Comparison of ENCODE assay signal across 13 cellular contexts in the genomic region with DNA sequence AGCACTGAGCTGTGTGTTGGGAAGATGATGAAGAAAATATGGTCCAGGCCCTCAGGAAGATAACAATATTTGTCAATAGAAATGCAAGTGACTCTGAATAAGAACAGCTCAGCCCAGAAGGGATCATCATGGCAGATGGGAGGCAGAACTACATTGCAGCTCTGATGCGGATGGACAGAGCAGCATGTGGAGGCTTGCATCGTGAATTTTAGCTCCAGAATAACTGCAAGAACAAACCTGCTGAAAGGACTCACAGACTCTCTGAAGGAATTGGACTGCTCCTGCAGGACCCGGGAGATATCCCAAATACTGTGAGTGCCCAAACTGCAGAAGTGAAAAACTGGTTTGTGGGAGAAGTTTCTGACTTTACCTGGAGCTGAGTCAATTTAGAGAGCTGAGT.
"Had no signal": no experiment of that assay in that cellular context is flagged by ENCODE, and none has a peak within 500 bp of the region (broad histone marks: within the 10 kb centered on the region; RNA-seq: fewer than 3 reads in every experiment).

No MANE protein-coding gene starts in this region.

- H2AFZ ChIP-seq: parathyroid adenoma had no signal

- H3K4me1 ChIP-seq: parathyroid adenoma had no signal

- H3K36me3 ChIP-seq: thoracic aorta had no signal

- H3K9ac ChIP-seq: parathyroid adenoma had no signal

- H3K4me1 Mint-ChIP-seq: activated CD4-positive, alpha-beta T cell treated with anti-CD3 and anti-CD28 coated beads, Interleukin-2, amount 10 ng/mL, durations not matched to agents 7 days and 5 days; activated naive CD4-positive, alpha-beta T cell treated with anti-CD3 and anti-CD28 coated beads, Interleukin-2, amount 10 ng/mL, durations not matched to agents 7 days and 5 days had no signal

- H3K9me3 Mint-ChIP-seq: activated CD4-positive, alpha-beta T cell treated with anti-CD3 and anti-CD28 coated beads, Interleukin-2, amount 10 ng/mL, durations not matched to agents 7 days and 5 days; activated naive CD4-positive, alpha-beta T cell treated with anti-CD3 and anti-CD28 coated beads, Interleukin-2, amount 10 ng/mL, durations not matched to agents 7 days and 5 days; naive thymus-derived CD8-positive, alpha-beta T cell had no signal

- DNase-seq: activated B cell treated with CpG ODN at 0.5 μM for 24 hours; activated CD4-positive, alpha-beta T cell treated with anti-CD3 and anti-CD28 coated beads, Interleukin-2, amount 10 ng/mL, durations not matched to agents 7 days and 5 days; activated CD8-positive, alpha-beta memory T cell treated with anti-CD3 and anti-CD28 coated beads for 24 hours; activated naive CD4-positive, alpha-beta T cell treated with anti-CD3 and anti-CD28 coated beads, Interleukin-2, amount 10 ng/mL, durations not matched to agents 7 days and 5 days; foreskin melanocyte; kidney glomerular epithelial cell; left ventricle myocardium superior; naive thymus-derived CD8-positive, alpha-beta T cell; stimulated activated CD4-positive, alpha-beta T cell treated with anti-CD3 and anti-CD28 coated beads, Interleukin-1b, Interleukin-23, amount 100 ng/mL, for 48 hours had no signal

- H3K79me2 ChIP-seq: parathyroid adenoma had no signal

- H3K9me3 ChIP-seq: adrenal gland, thoracic aorta had no signal

- H3K36me3 Mint-ChIP-seq: activated naive CD4-positive, alpha-beta T cell treated with anti-CD3 and anti-CD28 coated beads, Interleukin-2, amount 10 ng/mL, durations not matched to agents 7 days and 5 days had no signal

- FAIRE-seq: colon had no signal

- H3K27ac ChIP-seq: parathyroid adenoma, thoracic aorta had no signal

- H3K27me3 ChIP-seq: adrenal gland had no signal

- H3K27me3 Mint-ChIP-seq: activated B cell treated with CpG ODN at 0.5 μM for 24 hours; activated naive CD4-positive, alpha-beta T cell treated with anti-CD3 and anti-CD28 coated beads, Interleukin-2, amount 10 ng/mL, durations not matched to agents 7 days and 5 days; naive thymus-derived CD8-positive, alpha-beta T cell had no signal

- H3K4me3 ChIP-seq: adrenal gland, thoracic aorta had no signal

- ATAC-seq: left ventricle myocardium superior; naive thymus-derived CD8-positive, alpha-beta T cell had no signal

- H3K4me3 Mint-ChIP-seq: activated B cell treated with CpG ODN at 0.5 μM for 24 hours; activated CD4-positive, alpha-beta T cell treated with anti-CD3 and anti-CD28 coated beads, Interleukin-2, amount 10 ng/mL, durations not matched to agents 7 days and 5 days; activated naive CD4-positive, alpha-beta T cell treated with anti-CD3 and anti-CD28 coated beads, Interleukin-2, amount 10 ng/mL, durations not matched to agents 7 days and 5 days; naive thymus-derived CD8-positive, alpha-beta T cell had no signal

- H3K27ac Mint-ChIP-seq: activated CD4-positive, alpha-beta T cell treated with anti-CD3 and anti-CD28 coated beads, Interleukin-2, amount 10 ng/mL, durations not matched to agents 7 days and 5 days; activated naive CD4-positive, alpha-beta T cell treated with anti-CD3 and anti-CD28 coated beads, Interleukin-2, amount 10 ng/mL, durations not matched to agents 7 days and 5 days had no signal
